8 cellular contexts compared by ENCODE assay signal in genomic region chr2:25309402-25309801, GRCh38. TPM values are rescaled to one million over a fixed set of nuclear protein-coding genes. Genes with fewer than 3 reads are reported as not detected.
DNase-seq lines count a peak whose midpoint lies in the region; ATAC-seq and FAIRE-seq lines count a peak whose summit lies in the region.

No MANE protein-coding gene starts in this region.

- DNase-seq in AG20443 (ENCODE audit: low spot score) (peak; percentile 61), GM19239 (ENCODE audit: insufficient read length, low spot score) (peak; percentile 57), NOMO-1 treated with DMSO at 0.1 percent for 48 hours (lab: John Stamatoyannopoulos, UW; ENCODE audit: unreplicated experiment) (peak; percentile 56), activated T-cell treated with anti-CD3 and anti-CD28 coated beads for 24 hours (ENCODE audit: low read depth) (peak; percentile 52), fibroblast of gingiva (ENCODE audit: low read depth) (peak; percentile 23), pons (ENCODE audit: low spot score) (peak; percentile 81), ureter (ENCODE audit: low spot score) (no peak)

- ATAC-seq in GM18519 (IDR thresholded peaks at IDR 0.05; ENCODE audit: low FRiP score, unreplicated experiment): no peak

- peak; percentile 87 for FAIRE-seq in GM19239 (lab: Jason Lieb, UNC)

RNA-seq across cellular contexts. Expression of gene DNMT3A, which starts 32.3 kb away (rescaled TPM):
- total RNA-seq in ureter: 40.1 TPM
